In the genomic region with DNA sequence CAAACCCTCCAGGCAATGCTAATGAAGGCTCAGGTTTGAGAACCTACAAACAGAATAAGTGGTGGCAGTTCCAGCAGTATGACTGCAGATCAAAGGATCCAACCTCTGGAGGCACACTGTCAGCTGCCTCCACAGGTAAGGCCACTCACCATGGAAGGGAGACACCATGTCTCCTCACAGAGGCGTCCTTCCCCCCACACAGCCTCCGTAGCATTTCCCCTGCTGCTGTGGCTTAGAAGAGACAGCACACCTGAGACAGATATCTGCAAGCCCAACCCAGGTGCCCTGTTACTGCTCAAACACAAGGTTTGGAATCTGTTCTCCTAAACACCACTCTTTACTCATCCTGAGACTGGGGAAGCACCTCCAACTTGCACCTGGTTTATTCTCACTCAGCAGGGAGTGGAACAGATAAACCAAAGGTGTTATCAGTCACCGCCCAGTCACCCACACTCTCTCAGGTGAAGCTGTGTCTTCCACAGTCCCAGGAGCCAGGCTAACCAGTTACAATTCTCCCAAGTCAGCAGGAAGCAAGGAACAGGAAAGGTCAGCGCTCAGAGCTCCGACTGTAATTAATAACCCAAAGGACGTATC, we compare ENCODE assay signal across 11 cellular contexts.
"Had no signal": no experiment of that assay in that cellular context is flagged by ENCODE, and none has a peak within 500 bp of the region (broad histone marks: within the 10 kb centered on the region; RNA-seq: fewer than 3 reads in every experiment).

No MANE protein-coding gene starts in this region.

- H3K4me1 ChIP-seq: SJSA1 had no signal

- DNase-seq: activated CD4-positive, alpha-beta T cell treated with anti-CD3 and anti-CD28 coated beads, Interleukin-2, amount 50 U/mL, for 1 hour; activated CD4-positive, CD25-positive, alpha-beta regulatory T cell; activated gamma-delta T cell; activated T-cell treated with anti-CD3 and anti-CD28 coated beads, Interleukin-2, amount 50 U/mL, for 48 hours; dermis blood vessel endothelial cell; erythroblast; stimulated activated CD4-positive, alpha-beta T cell treated with anti-CD3 and anti-CD28 coated beads, Interleukin-12 subunit alpha, Interleukin-12 subunit beta, amount 100 ng/mL, for 4 hours; stimulated activated CD4-positive, alpha-beta T cell treated with anti-CD3 and anti-CD28 coated beads, Interleukin-2, amount 100 ng/mL, for 24 hours; T-helper 2 cell had no signal

- H3K9me3 ChIP-seq: ascending aorta, SJSA1 had no signal

- H3K27ac ChIP-seq: ascending aorta, SJSA1 had no signal

- H3K27me3 ChIP-seq: ascending aorta, SJSA1 had no signal

- H3K4me3 ChIP-seq: ascending aorta, SJSA1 had no signal

- H3K36me3 ChIP-seq: ascending aorta, SJSA1 had no signal
